ENCODE assay signal across 25 cellular contexts in genomic region chr4:79227896-79228295, GRCh38.
DNase-seq lines count a peak whose midpoint lies in the region; ATAC-seq and TF ChIP-seq lines count a peak whose summit lies in the region.
"Had no signal": no experiment of that assay in that cellular context is flagged by ENCODE, and none has a peak within 500 bp of the region (broad histone marks: within the 10 kb centered on the region; RNA-seq: fewer than 3 reads in every experiment).

No MANE protein-coding gene starts in this region.

- H3K9me3 Mint-ChIP-seq in Caco-2 (ENCODE audit: unreplicated experiment), result no peaks in the 10 kb centered on the region
- H3K9me3 Mint-ChIP-seq in activated naive CD4-positive, alpha-beta T cell treated with anti-CD3 and anti-CD28 coated beads for 36 hours, result peaks cover 6% of the 10 kb centered on the region
- H3K9me3 Mint-ChIP-seq: activated naive CD8-positive, alpha-beta T cell treated with anti-CD3 and anti-CD28 coated beads, Interleukin-2, amount 10 ng/mL, durations not matched to agents 7 days and 5 days; nephron progenitor cell had no signal

- no peaks in the 10 kb centered on the region for H3K4me1 Mint-ChIP-seq in Caco-2 (ENCODE audit: low read depth, unreplicated experiment)
- no peaks in the 10 kb centered on the region for H3K4me1 Mint-ChIP-seq in activated naive CD4-positive, alpha-beta T cell treated with anti-CD3 and anti-CD28 coated beads for 36 hours (ENCODE audit: low read depth)
- H3K4me1 Mint-ChIP-seq: activated naive CD8-positive, alpha-beta T cell treated with anti-CD3 and anti-CD28 coated beads, Interleukin-2, amount 10 ng/mL, durations not matched to agents 7 days and 5 days; CD4-positive, CD25-positive, alpha-beta regulatory T cell; nephron progenitor cell had no signal

- DNase-seq in Right ventricle myocardium inferior (ENCODE audit: missing footprints) (peak; percentile 69), cardiac septum (ENCODE audit: low spot score) (no peak), choroid plexus epithelial cell (ENCODE audit: low read depth) (peak; percentile 70), left lobe of liver (ENCODE audit: low spot score) (no peak), Caco-2 (no peak), HuH-7 (ENCODE audit: low spot score) (no peak)
- no peak for DNase-seq in activated naive CD4-positive, alpha-beta T cell treated with anti-CD3 and anti-CD28 coated beads for 36 hours
- DNase-seq: activated CD4-positive, alpha-beta T cell treated with anti-CD3 and anti-CD28 coated beads, Interleukin-2, amount 50 U/mL, for 4 hours; activated CD4-positive, CD25-positive, alpha-beta regulatory T cell; activated CD8-positive, alpha-beta memory T cell treated with anti-CD3 and anti-CD28 coated beads, Interleukin-2, amount 50 U/mL, for 4 hours; activated effector memory CD4-positive, alpha-beta T cell treated with Interleukin-2 at 50 U/mL for 16 hours; activated naive CD8-positive, alpha-beta T cell treated with anti-CD3 and anti-CD28 coated beads, Interleukin-2, amount 10 ng/mL, durations not matched to agents 7 days and 5 days; CD4-positive, CD25-positive, alpha-beta regulatory T cell; cerebellar nuclear complex; EL; Karpas-422; MV-4-11; NCI-H2029; NCI-H526; nephron progenitor cell; stimulated activated naive CD4-positive, alpha-beta T cell treated with Interleukin-2 at 50 U/mL for 16 hours; T-helper 1 cell; uterus had no signal

- H3K4me1 ChIP-seq in Caco-2, result no peaks in the 10 kb centered on the region
- H3K4me1 ChIP-seq: parathyroid adenoma, uterus had no signal

- ATAC-seq in Right ventricle myocardium inferior (peak; percentile 56), left lobe of liver (peak; percentile 31), HG03565 (IDR thresholded peaks at IDR 0.05; ENCODE audit: unreplicated experiment) (no peak)

- no peaks in the 10 kb centered on the region for H3K36me3 ChIP-seq in Caco-2 (ENCODE audit: control insufficient read depth, insufficient read depth, low read length)
- H3K36me3 ChIP-seq: uterus had no signal

- intact Hi-C loops in Right ventricle myocardium inferior (cut with DNase I), result no loop called here
- intact Hi-C loops in cardiac septum (cut with DNase I), result no loop called here
- intact Hi-C loops in Caco-2 (cut with micrococcal nuclease; ENCODE audit: unreplicated experiment), result no loop called here
- intact Hi-C loops in activated naive CD4-positive, alpha-beta T cell treated with anti-CD3 and anti-CD28 coated beads for 36 hours (cut with micrococcal nuclease), result no loop called here

- TF ChIP-seq CTCF in choroid plexus epithelial cell (conservative IDR thresholded peaks at IDR 0.05; ENCODE audit: low read depth, low read length) (no peak), Caco-2 (IDR thresholded peaks at IDR 0.05; ENCODE audit: insufficient read depth in 1 of 2, low read depth in 1 of 2, low read length in 1 of 2, severe bottlenecking in 1 of 2, unreplicated experiment in 1 of 2) (no peak)

- no peaks in the 10 kb centered on the region for H3K27me3 ChIP-seq in Caco-2 (replicated peaks; ENCODE audit: control insufficient read depth, insufficient read depth, low read length)
- H3K27me3 ChIP-seq: uterus had no signal

- H3K4me3 ChIP-seq in choroid plexus epithelial cell (ENCODE audit: low read depth, low read length) (no peak overlapping the region), Caco-2 (ENCODE audit: low read depth, low read length) (no peak overlapping the region)
- H3K4me3 ChIP-seq: uterus had no signal

- POLR2A ChIA-PET in Caco-2 (lab: Charles Lee), result no interaction called here

- no TSS peak for BruUV-seq in Caco-2 (replicated peaks; lab: Mats Ljungman, UMichigan)

- CTCF ChIA-PET in Caco-2 (lab: Charles Lee), result no interaction called here
- CTCF ChIA-PET in activated naive CD4-positive, alpha-beta T cell treated with anti-CD3 and anti-CD28 coated beads for 36 hours (lab: Charles Lee), result no interaction called here

- no peak overlapping the region for H3K4me3 Mint-ChIP-seq in Caco-2 (ENCODE audit: unreplicated experiment)
- no peak overlapping the region for H3K4me3 Mint-ChIP-seq in activated naive CD4-positive, alpha-beta T cell treated with anti-CD3 and anti-CD28 coated beads for 36 hours
- H3K4me3 Mint-ChIP-seq: activated naive CD8-positive, alpha-beta T cell treated with anti-CD3 and anti-CD28 coated beads, Interleukin-2, amount 10 ng/mL, durations not matched to agents 7 days and 5 days; CD4-positive, CD25-positive, alpha-beta regulatory T cell; nephron progenitor cell had no signal

- no peak overlapping the region for H3K27ac Mint-ChIP-seq in Caco-2 (ENCODE audit: unreplicated experiment)
- H3K27ac Mint-ChIP-seq in activated naive CD4-positive, alpha-beta T cell treated with anti-CD3 and anti-CD28 coated beads for 36 hours, result no peak overlapping the region
- H3K27ac Mint-ChIP-seq: activated naive CD8-positive, alpha-beta T cell treated with anti-CD3 and anti-CD28 coated beads, Interleukin-2, amount 10 ng/mL, durations not matched to agents 7 days and 5 days; CD4-positive, CD25-positive, alpha-beta regulatory T cell; nephron progenitor cell had no signal

- no peaks in the 10 kb centered on the region for H3K27me3 Mint-ChIP-seq in Caco-2 (ENCODE audit: insufficient read depth, unreplicated experiment)
- H3K27me3 Mint-ChIP-seq in activated naive CD4-positive, alpha-beta T cell treated with anti-CD3 and anti-CD28 coated beads for 36 hours (ENCODE audit: low read depth), result no peaks in the 10 kb centered on the region
- H3K27me3 Mint-ChIP-seq: activated naive CD8-positive, alpha-beta T cell treated with anti-CD3 and anti-CD28 coated beads, Interleukin-2, amount 10 ng/mL, durations not matched to agents 7 days and 5 days; CD4-positive, CD25-positive, alpha-beta regulatory T cell had no signal

- H3K36me3 Mint-ChIP-seq in Caco-2 (ENCODE audit: insufficient read depth, unreplicated experiment), result no peaks in the 10 kb centered on the region
- H3K36me3 Mint-ChIP-seq in activated naive CD4-positive, alpha-beta T cell treated with anti-CD3 and anti-CD28 coated beads for 36 hours (ENCODE audit: low read depth), result no peaks in the 10 kb centered on the region
- H3K36me3 Mint-ChIP-seq: activated naive CD8-positive, alpha-beta T cell treated with anti-CD3 and anti-CD28 coated beads, Interleukin-2, amount 10 ng/mL, durations not matched to agents 7 days and 5 days; CD4-positive, CD25-positive, alpha-beta regulatory T cell had no signal

- no peaks in the 10 kb centered on the region for H3K9me3 ChIP-seq in Caco-2
- H3K9me3 ChIP-seq: uterus had no signal

Comparison
In these comparisons a context has a peak if more than half of its experiments do, and no peak if none do; other contexts are left out.
1. DNase-seq: peak in Right ventricle myocardium inferior (single experiment) and choroid plexus epithelial cell (single experiment); none in cardiac septum (single experiment), left lobe of liver (single experiment), Caco-2 (0 of 2), activated naive CD4-positive, alpha-beta T cell treated with anti-CD3 and anti-CD28 coated beads for 36 hours (single experiment) and HuH-7 (single experiment).